In genomic region chr11:22625448-22626287, GRCh38 we compare ENCODE assay signal across 8 cellular contexts. TPM values are rescaled to one million over a fixed set of nuclear protein-coding genes. Genes with fewer than 3 reads are reported as not detected.
DNase-seq lines count a peak whose midpoint lies in the region; ATAC-seq and TF ChIP-seq lines count a peak whose summit lies in the region.

A gene with protein sequence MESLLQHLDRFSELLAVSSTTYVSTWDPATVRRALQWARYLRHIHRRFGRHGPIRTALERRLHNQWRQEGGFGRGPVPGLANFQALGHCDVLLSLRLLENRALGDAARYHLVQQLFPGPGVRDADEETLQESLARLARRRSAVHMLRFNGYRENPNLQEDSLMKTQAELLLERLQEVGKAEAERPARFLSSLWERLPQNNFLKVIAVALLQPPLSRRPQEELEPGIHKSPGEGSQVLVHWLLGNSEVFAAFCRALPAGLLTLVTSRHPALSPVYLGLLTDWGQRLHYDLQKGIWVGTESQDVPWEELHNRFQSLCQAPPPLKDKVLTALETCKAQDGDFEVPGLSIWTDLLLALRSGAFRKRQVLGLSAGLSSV (minus strand): TSS chr11:22625823. CDS start chr11:22625810, 13 bp downstream.

- H3K36me3 Mint-ChIP-seq in activated naive CD4-positive, alpha-beta T cell treated with anti-CD3 and anti-CD28 coated beads, Interleukin-2, amount 50 U/mL, for 72 hours: peaks cover 15 to 21% of the 10 kb centered on the region in 2 donors
- H3K36me3 Mint-ChIP-seq in glutamatergic neuron (ENCODE audit: unreplicated experiment): no peaks in the 10 kb centered on the region

- H3K4me1 ChIP-seq in osteoblast (ENCODE audit: insufficient read depth, low read length) (peaks cover 7% of the 10 kb centered on the region), thymus (ENCODE audit: control insufficient read depth, insufficient read depth, low read length) (peaks cover 11% of the 10 kb centered on the region)

- peaks cover 15% of the 10 kb centered on the region for H3K4me1 Mint-ChIP-seq in glutamatergic neuron (ENCODE audit: low read depth, unreplicated experiment)

- H3K27me3 ChIP-seq in osteoblast (ENCODE audit: insufficient read depth, low read length) (no peaks in the 10 kb centered on the region), thymus (ENCODE audit: control insufficient read depth, insufficient read depth) (no peaks in the 10 kb centered on the region)

- no peak for TF ChIP-seq CTCF in glutamatergic neuron (IDR thresholded peaks at IDR 0.05; ENCODE audit: partially characterized antibody, unreplicated experiment)
- TF ChIP-seq CTCF in osteoblast (IDR thresholded peaks at IDR 0.05; ENCODE audit: extremely low read depth, low read depth, low read length): no peak

- H3K4me3 Mint-ChIP-seq in glutamatergic neuron (ENCODE audit: unreplicated experiment): peak within 1 kb of the TSS; percentile 98

- H3K27ac Mint-ChIP-seq in activated naive CD4-positive, alpha-beta T cell treated with anti-CD3 and anti-CD28 coated beads, Interleukin-2, amount 50 U/mL, for 72 hours: peak within 1 kb of the TSS; percentile 91 to 96
- H3K27ac Mint-ChIP-seq in glutamatergic neuron (ENCODE audit: unreplicated experiment): peak within 1 kb of the TSS; percentile 99

- ATAC-seq in HG02610 (IDR thresholded peaks at IDR 0.05; ENCODE audit: unreplicated experiment): peak; percentile 95
- ATAC-seq in activated naive CD4-positive, alpha-beta T cell treated with anti-CD3 and anti-CD28 coated beads, Interleukin-2, amount 50 U/mL, for 72 hours: peak; percentile 97

- H3K36me3 ChIP-seq in osteoblast (ENCODE audit: insufficient read depth, low read length) (no peaks in the 10 kb centered on the region), thymus (ENCODE audit: control insufficient read depth, insufficient read depth) (no peaks in the 10 kb centered on the region)

- peaks cover 3% of the 10 kb centered on the region for H3K79me2 ChIP-seq in osteoblast (ENCODE audit: insufficient read depth, low read length)

- no peaks in the 10 kb centered on the region for H3K9me3 Mint-ChIP-seq in activated naive CD4-positive, alpha-beta T cell treated with anti-CD3 and anti-CD28 coated beads, Interleukin-2, amount 50 U/mL, for 72 hours
- peaks cover 7% of the 10 kb centered on the region for H3K9me3 Mint-ChIP-seq in glutamatergic neuron (ENCODE audit: unreplicated experiment)

- H3K4me3 ChIP-seq in GM08714 (ENCODE audit: low read length) (peak within 1 kb of the TSS; percentile 76), osteoblast (ENCODE audit: insufficient read depth, low read length) (peak within 1 kb of the TSS; percentile 93), thymus (ENCODE audit: low read length) (peak within 1 kb of the TSS; percentile 82)

- peak; percentile 96 for DNase-seq in NCI-H1092 treated with DMSO at 0.1 percent for 48 hours (lab: John Stamatoyannopoulos, UW)
- peak; percentile 84 for DNase-seq in SKM-1 (lab: John Stamatoyannopoulos, UW; ENCODE audit: unreplicated experiment)
- peak; percentile 91 to 92 for DNase-seq in activated naive CD4-positive, alpha-beta T cell treated with anti-CD3 and anti-CD28 coated beads, Interleukin-2, amount 50 U/mL, for 72 hours (ENCODE audit: low spot score in 2 of 2)
- DNase-seq in glutamatergic neuron: peak; percentile 90
- DNase-seq in osteoblast (ENCODE audit: insufficient read length, low spot score, missing footprints): peak; percentile 95

- H4K20me1 ChIP-seq in osteoblast (ENCODE audit: insufficient read depth, low read length): no peaks in the 10 kb centered on the region

- under 1% methylated on average over 55 of the region's 55 CpGs for WGBS in thymus

- no peaks in the 10 kb centered on the region for H3K27me3 Mint-ChIP-seq in glutamatergic neuron (ENCODE audit: unreplicated experiment)

- peak within 1 kb of the TSS; percentile 77 for H3K27ac ChIP-seq in osteoblast (ENCODE audit: low read depth, low read length)
- H3K27ac ChIP-seq in thymus (ENCODE audit: low read depth): peak within 1 kb of the TSS; percentile 91

- H2AFZ ChIP-seq in osteoblast (ENCODE audit: low read length): peak within 1 kb of the TSS; percentile 99

- H3K4me2 ChIP-seq in osteoblast (ENCODE audit: insufficient read depth, low read length): peak within 1 kb of the TSS; percentile 77

- H3K9me3 ChIP-seq in osteoblast (ENCODE audit: low read depth, low read length) (no peaks in the 10 kb centered on the region), thymus (ENCODE audit: control insufficient read depth) (no peaks in the 10 kb centered on the region)

RNA-seq across cellular contexts. Expression of the gene that starts here (rescaled TPM):
- 10 to 100 TPM in 1 of 2 donors, 1 to 10 TPM in 1; 5.1 to 13.8 TPM for total RNA-seq in activated naive CD4-positive, alpha-beta T cell treated with anti-CD3 and anti-CD28 coated beads, Interleukin-2, amount 50 U/mL, for 72 hours
- total RNA-seq in glutamatergic neuron (ENCODE audit: unreplicated experiment) (22.0 TPM), osteoblast (11.5 and 13.4 TPM in 2 replicates)
- polyA plus RNA-seq in thymus: 15.2 TPM

Comparison
In these comparisons a context has a peak if more than half of its experiments do, and no peak if none do; other contexts are left out.
1. Peak in every context shown above with its lines: DNase-seq, ATAC-seq, H3K4me3 ChIP-seq and H3K27ac ChIP-seq.